In genomic region chr22:38124236-38124974, GRCh38 we compare ENCODE assay signal across 1 cellular context.
TF ChIP-seq lines count a peak whose summit lies in the region.

No MANE protein-coding gene starts in this region.

TF ChIP-seq in GM23338, 12 proteins besides CTCF, POLR2A, EP300 and RAD21 (continued from another document):
- TF ChIP-seq, protein P1, sequence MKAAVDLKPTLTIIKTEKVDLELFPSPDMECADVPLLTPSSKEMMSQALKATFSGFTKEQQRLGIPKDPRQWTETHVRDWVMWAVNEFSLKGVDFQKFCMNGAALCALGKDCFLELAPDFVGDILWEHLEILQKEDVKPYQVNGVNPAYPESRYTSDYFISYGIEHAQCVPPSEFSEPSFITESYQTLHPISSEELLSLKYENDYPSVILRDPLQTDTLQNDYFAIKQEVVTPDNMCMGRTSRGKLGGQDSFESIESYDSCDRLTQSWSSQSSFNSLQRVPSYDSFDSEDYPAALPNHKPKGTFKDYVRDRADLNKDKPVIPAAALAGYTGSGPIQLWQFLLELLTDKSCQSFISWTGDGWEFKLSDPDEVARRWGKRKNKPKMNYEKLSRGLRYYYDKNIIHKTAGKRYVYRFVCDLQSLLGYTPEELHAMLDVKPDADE (IDR thresholded peaks at IDR 0.05): no peak
- TF ChIP-seq EZH2phosphoT487 (IDR thresholded peaks at IDR 0.05; ENCODE audit: unreplicated experiment): no peak
- TF ChIP-seq, protein P2, sequence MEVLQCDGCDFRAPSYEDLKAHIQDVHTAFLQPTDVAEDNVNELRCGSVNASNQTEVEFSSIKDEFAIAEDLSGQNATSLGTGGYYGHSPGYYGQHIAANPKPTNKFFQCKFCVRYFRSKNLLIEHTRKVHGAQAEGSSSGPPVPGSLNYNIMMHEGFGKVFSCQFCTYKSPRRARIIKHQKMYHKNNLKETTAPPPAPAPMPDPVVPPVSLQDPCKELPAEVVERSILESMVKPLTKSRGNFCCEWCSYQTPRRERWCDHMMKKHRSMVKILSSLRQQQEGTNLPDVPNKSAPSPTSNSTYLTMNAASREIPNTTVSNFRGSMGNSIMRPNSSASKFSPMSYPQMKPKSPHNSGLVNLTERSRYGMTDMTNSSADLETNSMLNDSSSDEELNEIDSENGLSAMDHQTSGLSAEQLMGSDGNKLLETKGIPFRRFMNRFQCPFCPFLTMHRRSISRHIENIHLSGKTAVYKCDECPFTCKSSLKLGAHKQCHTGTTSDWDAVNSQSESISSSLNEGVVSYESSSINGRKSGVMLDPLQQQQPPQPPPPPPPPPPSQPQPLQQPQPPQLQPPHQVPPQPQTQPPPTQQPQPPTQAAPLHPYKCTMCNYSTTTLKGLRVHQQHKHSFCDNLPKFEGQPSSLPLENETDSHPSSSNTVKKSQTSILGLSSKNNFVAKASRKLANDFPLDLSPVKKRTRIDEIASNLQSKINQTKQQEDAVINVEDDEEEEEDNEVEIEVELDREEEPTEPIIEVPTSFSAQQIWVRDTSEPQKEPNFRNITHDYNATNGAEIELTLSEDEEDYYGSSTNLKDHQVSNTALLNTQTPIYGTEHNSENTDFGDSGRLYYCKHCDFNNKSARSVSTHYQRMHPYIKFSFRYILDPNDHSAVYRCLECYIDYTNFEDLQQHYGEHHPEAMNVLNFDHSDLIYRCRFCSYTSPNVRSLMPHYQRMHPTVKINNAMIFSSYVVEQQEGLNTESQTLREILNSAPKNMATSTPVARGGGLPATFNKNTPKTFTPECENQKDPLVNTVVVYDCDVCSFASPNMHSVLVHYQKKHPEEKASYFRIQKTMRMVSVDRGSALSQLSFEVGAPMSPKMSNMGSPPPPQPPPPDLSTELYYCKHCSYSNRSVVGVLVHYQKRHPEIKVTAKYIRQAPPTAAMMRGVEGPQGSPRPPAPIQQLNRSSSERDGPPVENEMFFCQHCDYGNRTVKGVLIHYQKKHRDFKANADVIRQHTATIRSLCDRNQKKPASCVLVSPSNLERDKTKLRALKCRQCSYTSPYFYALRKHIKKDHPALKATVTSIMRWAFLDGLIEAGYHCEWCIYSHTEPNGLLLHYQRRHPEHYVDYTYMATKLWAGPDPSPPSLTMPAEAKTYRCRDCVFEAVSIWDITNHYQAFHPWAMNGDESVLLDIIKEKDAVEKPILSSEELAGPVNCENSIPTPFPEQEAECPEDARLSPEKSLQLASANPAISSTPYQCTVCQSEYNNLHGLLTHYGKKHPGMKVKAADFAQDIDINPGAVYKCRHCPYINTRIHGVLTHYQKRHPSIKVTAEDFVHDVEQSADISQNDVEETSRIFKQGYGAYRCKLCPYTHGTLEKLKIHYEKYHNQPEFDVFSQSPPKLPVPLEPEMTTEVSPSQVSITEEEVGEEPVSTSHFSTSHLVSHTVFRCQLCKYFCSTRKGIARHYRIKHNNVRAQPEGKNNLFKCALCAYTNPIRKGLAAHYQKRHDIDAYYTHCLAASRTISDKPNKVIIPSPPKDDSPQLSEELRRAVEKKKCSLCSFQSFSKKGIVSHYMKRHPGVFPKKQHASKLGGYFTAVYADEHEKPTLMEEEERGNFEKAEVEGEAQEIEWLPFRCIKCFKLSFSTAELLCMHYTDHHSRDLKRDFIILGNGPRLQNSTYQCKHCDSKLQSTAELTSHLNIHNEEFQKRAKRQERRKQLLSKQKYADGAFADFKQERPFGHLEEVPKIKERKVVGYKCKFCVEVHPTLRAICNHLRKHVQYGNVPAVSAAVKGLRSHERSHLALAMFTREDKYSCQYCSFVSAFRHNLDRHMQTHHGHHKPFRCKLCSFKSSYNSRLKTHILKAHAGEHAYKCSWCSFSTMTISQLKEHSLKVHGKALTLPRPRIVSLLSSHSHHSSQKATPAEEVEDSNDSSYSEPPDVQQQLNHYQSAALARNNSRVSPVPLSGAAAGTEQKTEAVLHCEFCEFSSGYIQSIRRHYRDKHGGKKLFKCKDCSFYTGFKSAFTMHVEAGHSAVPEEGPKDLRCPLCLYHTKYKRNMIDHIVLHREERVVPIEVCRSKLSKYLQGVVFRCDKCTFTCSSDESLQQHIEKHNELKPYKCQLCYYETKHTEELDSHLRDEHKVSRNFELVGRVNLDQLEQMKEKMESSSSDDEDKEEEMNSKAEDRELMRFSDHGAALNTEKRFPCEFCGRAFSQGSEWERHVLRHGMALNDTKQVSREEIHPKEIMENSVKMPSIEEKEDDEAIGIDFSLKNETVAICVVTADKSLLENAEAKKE (CRISPR knock-in tag; IDR thresholded peaks at IDR 0.05): no peak
- TF ChIP-seq POLR2AphosphoS5 (IDR thresholded peaks at IDR 0.05; ENCODE audit: low read depth): no peak
- no peak for TF ChIP-seq CREB1 (CRISPR knock-in tag; IDR thresholded peaks at IDR 0.05; ENCODE audit: low read depth)
- TF ChIP-seq, protein P3, sequence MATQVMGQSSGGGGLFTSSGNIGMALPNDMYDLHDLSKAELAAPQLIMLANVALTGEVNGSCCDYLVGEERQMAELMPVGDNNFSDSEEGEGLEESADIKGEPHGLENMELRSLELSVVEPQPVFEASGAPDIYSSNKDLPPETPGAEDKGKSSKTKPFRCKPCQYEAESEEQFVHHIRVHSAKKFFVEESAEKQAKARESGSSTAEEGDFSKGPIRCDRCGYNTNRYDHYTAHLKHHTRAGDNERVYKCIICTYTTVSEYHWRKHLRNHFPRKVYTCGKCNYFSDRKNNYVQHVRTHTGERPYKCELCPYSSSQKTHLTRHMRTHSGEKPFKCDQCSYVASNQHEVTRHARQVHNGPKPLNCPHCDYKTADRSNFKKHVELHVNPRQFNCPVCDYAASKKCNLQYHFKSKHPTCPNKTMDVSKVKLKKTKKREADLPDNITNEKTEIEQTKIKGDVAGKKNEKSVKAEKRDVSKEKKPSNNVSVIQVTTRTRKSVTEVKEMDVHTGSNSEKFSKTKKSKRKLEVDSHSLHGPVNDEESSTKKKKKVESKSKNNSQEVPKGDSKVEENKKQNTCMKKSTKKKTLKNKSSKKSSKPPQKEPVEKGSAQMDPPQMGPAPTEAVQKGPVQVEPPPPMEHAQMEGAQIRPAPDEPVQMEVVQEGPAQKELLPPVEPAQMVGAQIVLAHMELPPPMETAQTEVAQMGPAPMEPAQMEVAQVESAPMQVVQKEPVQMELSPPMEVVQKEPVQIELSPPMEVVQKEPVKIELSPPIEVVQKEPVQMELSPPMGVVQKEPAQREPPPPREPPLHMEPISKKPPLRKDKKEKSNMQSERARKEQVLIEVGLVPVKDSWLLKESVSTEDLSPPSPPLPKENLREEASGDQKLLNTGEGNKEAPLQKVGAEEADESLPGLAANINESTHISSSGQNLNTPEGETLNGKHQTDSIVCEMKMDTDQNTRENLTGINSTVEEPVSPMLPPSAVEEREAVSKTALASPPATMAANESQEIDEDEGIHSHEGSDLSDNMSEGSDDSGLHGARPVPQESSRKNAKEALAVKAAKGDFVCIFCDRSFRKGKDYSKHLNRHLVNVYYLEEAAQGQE (IDR thresholded peaks at IDR 0.05; ENCODE audit: unreplicated experiment): no peak
- no peak for TF ChIP-seq EZH2 (IDR thresholded peaks at IDR 0.05; ENCODE audit: low read depth, unreplicated experiment)
- TF ChIP-seq JUNB (IDR thresholded peaks at IDR 0.05; ENCODE audit: unreplicated experiment): no peak
- no peak for TF ChIP-seq NANOG (IDR thresholded peaks at IDR 0.05; ENCODE audit: borderline replicate concordance)
- TF ChIP-seq ZNF331 (CRISPR knock-in tag; IDR thresholded peaks at IDR 0.05; ENCODE audit: low read depth): no peak
- no peak for TF ChIP-seq STAT1 (IDR thresholded peaks at IDR 0.05; ENCODE audit: unreplicated experiment)
